ENCODE assay signal across 2 cellular contexts in genomic region chr11:121255473-121256125, GRCh38.
TF ChIP-seq lines count a peak whose summit lies in the region.

No MANE protein-coding gene starts in this region.

TF ChIP-seq in WTC11, 78 proteins besides CTCF, POLR2A, EP300 and RAD21 (continued from another document):
- TF ChIP-seq ATF3 (CRISPR knock-in tag; conservative IDR thresholded peaks at IDR 0.05) (no peak), MLX (CRISPR knock-in tag; IDR thresholded peaks at IDR 0.05) (no peak), IRF1 (CRISPR knock-in tag; IDR thresholded peaks at IDR 0.05) (no peak), FOXK1 (CRISPR knock-in tag; IDR thresholded peaks at IDR 0.05) (no peak), NFYB (CRISPR knock-in tag; conservative IDR thresholded peaks at IDR 0.05; ENCODE audit: low read depth) (no peak), GTF2I (CRISPR knock-in tag; conservative IDR thresholded peaks at IDR 0.05) (no peak), ZNF416 (CRISPR knock-in tag; IDR thresholded peaks at IDR 0.05) (no peak), NR2C2 (CRISPR knock-in tag; IDR thresholded peaks at IDR 0.05) (no peak), CBFB (CRISPR knock-in tag; IDR thresholded peaks at IDR 0.05; ENCODE audit: low read depth) (no peak), E2F4 (CRISPR knock-in tag; IDR thresholded peaks at IDR 0.05; ENCODE audit: borderline replicate concordance, low read depth) (no peak), PRDM15 (CRISPR knock-in tag; IDR thresholded peaks at IDR 0.05) (no peak), NR3C1 (CRISPR knock-in tag; conservative IDR thresholded peaks at IDR 0.05; ENCODE audit: low read depth) (no peak), ZNF219 (CRISPR knock-in tag; IDR thresholded peaks at IDR 0.05; ENCODE audit: borderline replicate concordance) (no peak), ARID4B (CRISPR knock-in tag; IDR thresholded peaks at IDR 0.05; ENCODE audit: borderline replicate concordance) (no peak), ZNF671 (CRISPR knock-in tag; IDR thresholded peaks at IDR 0.05) (no peak), SMAD3 (CRISPR knock-in tag; IDR thresholded peaks at IDR 0.05; ENCODE audit: borderline replicate concordance) (no peak), CREB1 (CRISPR knock-in tag; IDR thresholded peaks at IDR 0.05) (no peak)

TF ChIP-seq in H1, 55 proteins besides CTCF, POLR2A, EP300 and RAD21:
- no peak for TF ChIP-seq CHD7 (IDR thresholded peaks at IDR 0.05; ENCODE audit: insufficient replicate concordance, low read length)
- TF ChIP-seq CREB1 (IDR thresholded peaks at IDR 0.05) = no peak
- TF ChIP-seq RXRA (IDR thresholded peaks at IDR 0.05; ENCODE audit: insufficient read depth, low read depth, low read length) = no peak
- TF ChIP-seq EGR1 (IDR thresholded peaks at IDR 0.05; ENCODE audit: borderline replicate concordance, low read depth, low read length) = no peak
- TF ChIP-seq KDM5A (IDR thresholded peaks at IDR 0.05; ENCODE audit: low read length) = no peak
- TF ChIP-seq CBX5 (IDR thresholded peaks at IDR 0.05; ENCODE audit: low read depth, low read length) = no peak
- no peak for TF ChIP-seq TCF12 (IDR thresholded peaks at IDR 0.05; ENCODE audit: low read depth, low read length)
- TF ChIP-seq HDAC2 (IDR thresholded peaks at IDR 0.05; ENCODE audit: borderline replicate concordance in 1 of 2, low read depth in 2 of 2, low read length in 2 of 2) = no peak
- no peak for TF ChIP-seq RNF2 (IDR thresholded peaks at IDR 0.05; ENCODE audit: borderline replicate concordance, low read depth, low read length, missing control alignments, poor library complexity, severe bottlenecking)
- no peak for TF ChIP-seq SP2 (IDR thresholded peaks at IDR 0.05; ENCODE audit: low read length)
- TF ChIP-seq SRF (IDR thresholded peaks at IDR 0.05; ENCODE audit: low read depth, low read length) = no peak
- no peak for TF ChIP-seq KDM1A (IDR thresholded peaks at IDR 0.05; ENCODE audit: borderline replicate concordance, low read length)
- TF ChIP-seq POU5F1 (IDR thresholded peaks at IDR 0.05; ENCODE audit: low read depth, low read length) = no peak
- TF ChIP-seq SIN3A (conservative IDR thresholded peaks at IDR 0.05 in 1 of 2, IDR thresholded peaks at IDR 0.05 in 1 of 2; ENCODE audit: low read depth in 1 of 2, low read length in 2 of 2) = no peak
- no peak for TF ChIP-seq ATF3 (IDR thresholded peaks at IDR 0.05; ENCODE audit: insufficient read depth, low read depth, low read length)
